ENCODE assay signal across 8 cellular contexts in the genomic region with DNA sequence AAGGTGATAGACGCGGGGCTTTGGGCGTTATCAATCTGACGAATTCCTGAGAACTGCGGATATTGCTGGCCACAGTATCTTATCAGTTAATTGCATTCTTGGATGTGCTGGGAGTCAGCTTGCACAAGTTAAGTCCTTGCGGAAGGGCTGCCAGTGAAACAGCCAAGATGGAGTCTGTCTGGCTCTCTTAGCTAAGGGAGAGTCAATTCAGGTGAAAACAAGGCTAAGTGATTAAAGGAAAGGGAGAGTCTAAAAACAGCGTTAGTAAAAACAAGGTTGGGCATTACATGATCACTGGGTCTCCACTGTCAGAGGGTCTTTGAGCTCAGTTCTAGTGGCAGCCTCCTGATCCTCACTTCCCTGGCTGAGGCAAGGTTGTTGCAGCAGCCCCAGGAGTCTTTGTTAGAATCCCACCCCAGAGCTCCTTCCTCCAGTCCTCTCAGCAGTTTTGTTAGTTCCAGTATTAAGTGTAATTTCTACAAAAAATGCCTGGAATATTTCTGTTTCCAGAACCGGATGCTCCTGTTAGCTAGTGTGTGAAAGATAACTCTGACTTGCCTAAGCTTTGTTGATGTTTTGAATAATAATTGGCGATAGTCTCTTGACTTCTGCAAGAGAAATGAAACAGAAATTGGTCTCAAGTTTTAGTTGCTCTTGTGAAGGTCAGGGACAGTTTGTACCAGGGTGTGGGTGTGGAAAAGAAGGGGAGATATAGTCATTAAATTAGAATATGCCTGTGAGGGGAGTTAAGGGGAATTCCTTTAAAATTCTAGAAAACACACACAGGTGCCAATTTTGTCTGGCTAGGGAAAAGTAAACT. TPM values are rescaled to one million over a fixed set of nuclear protein-coding genes. Genes with fewer than 3 reads are reported as not detected.
DNase-seq lines count a peak whose midpoint lies in the region; ATAC-seq and TF ChIP-seq lines count a peak whose summit lies in the region.

No MANE protein-coding gene starts in this region.

- DNase-seq in adipocyte (ENCODE audit: low read depth) (peak; percentile 56), right lobe of liver (no peak), upper lobe of right lung (no peak), SIG-M5 treated with dmso at 0.1 percent for 504 hours (lab: John Stamatoyannopoulos, UW; ENCODE audit: unreplicated experiment) (no peak), NCI-H2171 treated with DMSO at 0.1 percent for 48 hours (lab: John Stamatoyannopoulos, UW) (no peak)
- no peak for DNase-seq in activated CD4-positive, CD25-positive, alpha-beta regulatory T cell (lab: John Stamatoyannopoulos, UW)

- peak overlapping the region; percentile 83 for H3K9ac ChIP-seq in adipocyte (ENCODE audit: low read length)

- H3K27ac ChIP-seq in right lobe of liver = peak overlapping the region; percentile 69 to 87 (median 70)
- H3K27ac ChIP-seq in upper lobe of right lung = peak overlapping the region; percentile 100

- no peak for TF ChIP-seq CTCF in right lobe of liver (IDR thresholded peaks at IDR 0.05)
- no peak for TF ChIP-seq CTCF in upper lobe of right lung (IDR thresholded peaks at IDR 0.05)

- 12% methylated on average over 8 of the region's 9 CpGs for WGBS in right lobe of liver (ENCODE audit: insufficient coverage, low coverage, low lambda C conversion rate, missing lambda C conversion rate)

- peaks cover 20% of the 10 kb centered on the region for H3K36me3 ChIP-seq in adipocyte (ENCODE audit: control insufficient read depth, insufficient read depth, low read length, severe bottlenecking)
- H3K36me3 ChIP-seq in right lobe of liver = peaks cover 0 to 2% (median 0%) of the 10 kb centered on the region in 4 donors
- peaks cover 18% of the 10 kb centered on the region for H3K36me3 ChIP-seq in upper lobe of right lung

- H3K4me1 ChIP-seq in adipocyte (ENCODE audit: control insufficient read depth, insufficient read depth, low read length) (peaks cover 96% of the 10 kb centered on the region), right lobe of liver (peaks cover 0 to 84% (median 46%) of the 10 kb centered on the region in 4 donors), upper lobe of right lung (peaks cover 100% of the 10 kb centered on the region)

- TF ChIP-seq POLR2A in right lobe of liver (IDR thresholded peaks at IDR 0.05) = no peak

- H3K27me3 ChIP-seq in adipocyte (replicated peaks; ENCODE audit: control insufficient read depth, insufficient read depth, low read length) (no peaks in the 10 kb centered on the region), right lobe of liver (no peaks in the 10 kb centered on the region), upper lobe of right lung (no peaks in the 10 kb centered on the region)

- intact Hi-C loops in right lobe of liver (cut with DNase I) (no loop called here), upper lobe of right lung (cut with DNase I) (no loop called here)

- H3K4me3 ChIP-seq in adipocyte (ENCODE audit: low read length) = peak overlapping the region; percentile 91
- no peak overlapping the region for H3K4me3 ChIP-seq in right lobe of liver
- peak overlapping the region; percentile 83 for H3K4me3 ChIP-seq in upper lobe of right lung

- H3K9me3 ChIP-seq in adipocyte (ENCODE audit: control insufficient read depth, low read length) = no peaks in the 10 kb centered on the region
- no peaks in the 10 kb centered on the region for H3K9me3 ChIP-seq in right lobe of liver
- no peaks in the 10 kb centered on the region for H3K9me3 ChIP-seq in upper lobe of right lung

- ATAC-seq in GM18508 (IDR thresholded peaks at IDR 0.05; ENCODE audit: insufficient read depth, unreplicated experiment) (peak; percentile 24), HG02981 (IDR thresholded peaks at IDR 0.05; ENCODE audit: unreplicated experiment) (peak; percentile 17), right lobe of liver (peak; percentile 6 to 36 (median 14)), upper lobe of right lung (peak; percentile 8)

RNA-seq across cellular contexts. Expression of a gene that starts 10.6 kb away (rescaled TPM):
- total RNA-seq in right lobe of liver (10 to 100 TPM; 50.2 to 85.4 (median 66.3) TPM), upper lobe of right lung (316 TPM)

RNA-seq across cellular contexts. Expression of a gene that starts 54.7 kb away (rescaled TPM):
- 10 to 100 TPM; 44.5 to 63.9 (median 48.7) TPM for total RNA-seq in right lobe of liver
- total RNA-seq in upper lobe of right lung = 68.2 TPM

RNA-seq across cellular contexts. Expression of a gene that starts 55.0 kb away (rescaled TPM):
- 10 to 100 TPM in 3 of 6 experiments, 1 to 10 TPM in 3; 5.5 to 14.0 (median 10.3) TPM for total RNA-seq in right lobe of liver
- 32.9 TPM for total RNA-seq in upper lobe of right lung

RNA-seq across cellular contexts. Expression of a gene that starts 56.4 kb away (rescaled TPM):
- total RNA-seq in right lobe of liver = 1 to 10 TPM; 4.2 to 9.4 (median 8.4) TPM
- 31.6 TPM for total RNA-seq in upper lobe of right lung

Comparison
In these comparisons a context has a peak if more than half of its experiments do, and no peak if none do; other contexts are left out.
1. H3K4me3 ChIP-seq: peak in adipocyte (single experiment) and upper lobe of right lung (single experiment); none in right lobe of liver (0 of 3).
2. Peak in every context shown above with its lines, with median percentiles within 50 percentile points of each other: ATAC-seq.